13 cellular contexts compared by ENCODE assay signal in genomic region chr1:26831546-26832248, GRCh38. TPM values are rescaled to one million over a fixed set of nuclear protein-coding genes. Genes with fewer than 3 reads are reported as not detected.
DNase-seq lines count a peak whose midpoint lies in the region; ATAC-seq, FAIRE-seq and TF ChIP-seq lines count a peak whose summit lies in the region.
"Had no signal": no experiment of that assay in that cellular context is flagged by ENCODE, and none has a peak within 500 bp of the region (broad histone marks: within the 10 kb centered on the region; RNA-seq: fewer than 3 reads in every experiment).

No MANE protein-coding gene starts in this region.

- H3K27me3 Mint-ChIP-seq in CD8-positive, alpha-beta memory T cell = peaks cover 0 to 2% of the 10 kb centered on the region in 2 donors
- H3K27me3 Mint-ChIP-seq in naive thymus-derived CD4-positive, alpha-beta T cell = no peaks in the 10 kb centered on the region

- intact Hi-C loops in GM12878 (cut with micrococcal nuclease; ENCODE audit: unreplicated experiment) = loop anchor here (2.0 kb wide), 1 partner anchor 21 kb away; no protein-coding TSS in a partner anchor
- intact Hi-C loops in naive thymus-derived CD4-positive, alpha-beta T cell (cut with micrococcal nuclease) = loop anchor here (2.0 kb wide), 3 partner anchors 21 to 359 kb away; partner anchors contain the start of gene HMGN2 (in 1 of the 2)

- H3K27me3 ChIP-seq in CD8-positive, alpha-beta memory T cell (ENCODE audit: insufficient read depth, low read length, poor library complexity, severe bottlenecking) = no peaks in the 10 kb centered on the region
- no peaks in the 10 kb centered on the region for H3K27me3 ChIP-seq in GM12878 (replicated peaks in 1 of 2; ENCODE audit: control insufficient read depth in 2 of 2, insufficient read depth in 2 of 2, low read length in 1 of 2)
- H3K27me3 ChIP-seq in naive thymus-derived CD4-positive, alpha-beta T cell (ENCODE audit: control insufficient read depth in 2 of 2, insufficient read depth in 2 of 2, low read length in 2 of 2) = no peaks in the 10 kb centered on the region
- H3K27me3 ChIP-seq: Peyer's patch had no signal

- no peak for TF ChIP-seq RAD21 in GM12878 (IDR thresholded peaks at IDR 0.05; ENCODE audit: insufficient read depth, low read depth, low read length)

- H3K9me3 Mint-ChIP-seq in CD8-positive, alpha-beta memory T cell = no peaks in the 10 kb centered on the region
- no peaks in the 10 kb centered on the region for H3K9me3 Mint-ChIP-seq in naive thymus-derived CD4-positive, alpha-beta T cell
- H3K9me3 Mint-ChIP-seq: H9 had no signal

- peaks cover 77 to 82% (median 80%) of the 10 kb centered on the region in 3 donors for H3K4me1 Mint-ChIP-seq in CD8-positive, alpha-beta memory T cell
- H3K4me1 Mint-ChIP-seq in naive thymus-derived CD4-positive, alpha-beta T cell = peaks cover 54 to 82% (median 78%) of the 10 kb centered on the region in 7 donors

- no peak for TF ChIP-seq POLR2A in GM12878 (IDR thresholded peaks at IDR 0.05; ENCODE audit: low read depth, low read length)

- H2AFZ ChIP-seq in GM12878 (ENCODE audit: control insufficient read depth, low read depth, low read length) = no peak overlapping the region

- FAIRE-seq in GM12878 (lab: Jason Lieb, UNC) = no peak

- no peak overlapping the region; the same call in 1 of the 2 replicates for H3K9ac ChIP-seq in GM12878 (ENCODE audit: control insufficient read depth, insufficient read depth, low read length)

- peak overlapping the region; percentile 98 to 100 (median 100) for H3K27ac Mint-ChIP-seq in CD8-positive, alpha-beta memory T cell
- H3K27ac Mint-ChIP-seq in naive thymus-derived CD4-positive, alpha-beta T cell = peak overlapping the region; percentile 95 to 100 (median 99)

- H3K36me3 Mint-ChIP-seq in CD8-positive, alpha-beta memory T cell = peaks cover 0 to 75% (median 9%) of the 10 kb centered on the region in 3 donors
- peaks cover 0 to 58% (median 10%) of the 10 kb centered on the region in 5 donors for H3K36me3 Mint-ChIP-seq in naive thymus-derived CD4-positive, alpha-beta T cell

- no peaks in the 10 kb centered on the region for H3K9me3 ChIP-seq in CD8-positive, alpha-beta memory T cell (ENCODE audit: low read length)
- no peaks in the 10 kb centered on the region for H3K9me3 ChIP-seq in GM12878 (replicated peaks; ENCODE audit: control insufficient read depth, insufficient read depth, low read length)
- no peaks in the 10 kb centered on the region for H3K9me3 ChIP-seq in naive thymus-derived CD4-positive, alpha-beta T cell (ENCODE audit: control insufficient read depth in 2 of 3, low read length in 3 of 3)
- H3K9me3 ChIP-seq: Peyer's patch had no signal

- peak overlapping the region in 4 of 7 donors; percentile 10 to 62 (median 40) for H3K4me3 Mint-ChIP-seq in CD8-positive, alpha-beta memory T cell
- H3K4me3 Mint-ChIP-seq in naive thymus-derived CD4-positive, alpha-beta T cell = peak overlapping the region in 5 of 10 donors; percentile 0 to 86 (median 35)
- H3K4me3 Mint-ChIP-seq: H9 had no signal

- peaks cover 66% of the 10 kb centered on the region for H3K4me1 ChIP-seq in CD8-positive, alpha-beta memory T cell (ENCODE audit: insufficient read depth, low read length)
- H3K4me1 ChIP-seq in GM12878 (ENCODE audit: control insufficient read depth, insufficient read depth, low read length) = peaks cover 35% of the 10 kb centered on the region
- H3K4me1 ChIP-seq in naive thymus-derived CD4-positive, alpha-beta T cell (ENCODE audit: control insufficient read depth in 2 of 2, insufficient read depth in 2 of 2, low read length in 2 of 2) = peaks cover 54 to 62% of the 10 kb centered on the region in 2 donors

- in situ Hi-C loops in GM12878 (cut with MboI) = no loop called here

- RAD21 ChIA-PET in GM12878 (lab: Charles Lee; ENCODE audit: unreplicated experiment) = interaction anchor here (1.0 to 3.6 kb wide), 7 partner anchors 11 to 229 kb away, joined by 3 to 26 read pairs (median 16); no protein-coding TSS in a partner anchor

- CTCF ChIA-PET in CD8-positive, alpha-beta memory T cell (lab: Charles Lee) = interaction anchor here (2.2 to 6.5 kb wide), 4 partner anchors 10 to 42 kb away, joined by 7 to 79 read pairs (median 45); no protein-coding TSS in a partner anchor
- CTCF ChIA-PET in GM12878 (lab: Yijun Ruan, JAX) = interaction anchor here (1.1 to 7.7 kb wide), 12 partner anchors 10 to 249 kb away, joined by 3 to 117 read pairs (median 4); partner anchors contain the start of gene GPN2
- CTCF ChIA-PET in naive thymus-derived CD4-positive, alpha-beta T cell (lab: Charles Lee) = interaction anchor here (0.9 to 2.7 kb wide), 4 partner anchors 9 to 218 kb away, joined by 3 to 13 read pairs (median 4); partner anchors contain the start of gene PIGV

- peaks cover 70% of the 10 kb centered on the region for H3K79me2 ChIP-seq in GM12878 (ENCODE audit: control insufficient read depth, insufficient read depth, low read length)

- no TSS peak for BruUV-seq in GM12878 (replicated peaks; lab: Mats Ljungman, UMichigan)

- TF ChIP-seq CTCF in GM12878 (IDR thresholded peaks at IDR 0.05 in 2 of 3, conservative IDR thresholded peaks at IDR 0.05 in 1 of 3; ENCODE audit: control insufficient read depth in 2 of 3, extremely low read depth in 1 of 3, insufficient read depth in 1 of 3, low read depth in 3 of 3, low read length in 3 of 3) = no peak

- 93% methylated on average over 3 of the region's 3 CpGs for WGBS in GM12878 (ENCODE audit: insufficient coverage, insufficient replicate concordance, low lambda C conversion rate, missing lambda C conversion rate)

- H3K36me3 ChIP-seq in CD8-positive, alpha-beta memory T cell (ENCODE audit: insufficient read depth, low read length) = peaks cover 9% of the 10 kb centered on the region
- peaks cover 5 to 29% of the 10 kb centered on the region in 2 experiments for H3K36me3 ChIP-seq in GM12878 (ENCODE audit: control insufficient read depth in 2 of 2, insufficient read depth in 2 of 2, low read length in 1 of 2)
- peaks cover 13 to 39% (median 17%) of the 10 kb centered on the region in 3 experiments for H3K36me3 ChIP-seq in naive thymus-derived CD4-positive, alpha-beta T cell (ENCODE audit: control insufficient read depth in 2 of 3, insufficient read depth in 3 of 3, low read length in 3 of 3)

- SMC1A ChIA-PET in GM12878 (lab: Charles Lee; ENCODE audit: uncharacterized antibody, unreplicated experiment) = interaction anchor here (1.2 to 7.2 kb wide), 5 partner anchors 8 to 47 kb away, joined by 3 to 57 read pairs (median 10); partner anchors contain the start of gene PIGV

- no peaks in the 10 kb centered on the region for H4K20me1 ChIP-seq in GM12878 (ENCODE audit: control insufficient read depth, insufficient read depth)

- POLR2A ChIA-PET in CD8-positive, alpha-beta memory T cell (lab: Charles Lee) = interaction anchor here (2.3 kb wide), 1 partner anchor 21 kb away, joined by 12 read pairs; no protein-coding TSS in a partner anchor
- POLR2A ChIA-PET in GM12878 (lab: Charles Lee) = interaction anchor here (0.5 to 7.6 kb wide), 7 partner anchors 11 to 393 kb away, joined by 3 to 56 read pairs (median 3); no protein-coding TSS in a partner anchor
- POLR2A ChIA-PET in naive thymus-derived CD4-positive, alpha-beta T cell (lab: Charles Lee) = interaction anchor here (0.6 to 3.1 kb wide), 5 partner anchors 10 to 69 kb away, joined by 5 to 34 read pairs (median 12); partner anchors contain the start of genes GPATCH3 and PIGV

- no peak for TF ChIP-seq EP300 in GM12878 (IDR thresholded peaks at IDR 0.05; ENCODE audit: borderline replicate concordance in 1 of 2, control insufficient read depth in 1 of 2, low read depth in 2 of 2, low read length in 2 of 2)

- ATAC-seq in GM12878 = no peak
- ATAC-seq in naive thymus-derived CD4-positive, alpha-beta T cell = no peak
- ATAC-seq in GM19324 (IDR thresholded peaks at IDR 0.05; ENCODE audit: low FRiP score, unreplicated experiment) = no peak

- H3K4me3 ChIP-seq in CD8-positive, alpha-beta memory T cell (ENCODE audit: low read length) = no peak overlapping the region
- peak overlapping the region; percentile 46; the same call in 1 of the 2 replicates for H3K4me3 ChIP-seq in GM12878
- no peak overlapping the region for H3K4me3 ChIP-seq in naive thymus-derived CD4-positive, alpha-beta T cell (ENCODE audit: low read length)
- H3K4me3 ChIP-seq: Peyer's patch had no signal

- DNase-seq in CD8-positive, alpha-beta memory T cell = no peak
- DNase-seq in NCI-H2029 (lab: John Stamatoyannopoulos, UW) (peak; percentile 86), GM12878 (ENCODE audit: low read depth, low spot score) (no peak), dermis blood vessel endothelial cell (no peak), NCI-H2081 treated with DMSO at 0.1 percent for 48 hours (lab: John Stamatoyannopoulos, UW) (no peak), Kasumi-1 (lab: John Stamatoyannopoulos, UW) (no peak)
- peak in 1 of 9 donors; percentile 14 for DNase-seq in naive thymus-derived CD4-positive, alpha-beta T cell
- DNase-seq: activated CD4-positive, CD25-positive, alpha-beta regulatory T cell treated with anti-CD3 and anti-CD28 coated beads, Interleukin-2, amount 50 U/mL, for 72 hours; H9; NCI-H146; Peyer's patch had no signal

- no peak overlapping the region for H3K27ac ChIP-seq in CD8-positive, alpha-beta memory T cell (ENCODE audit: low read depth, low read length)
- H3K27ac ChIP-seq in GM12878 (ENCODE audit: control insufficient read depth, insufficient read depth) = peak overlapping the region; percentile 24
- peak overlapping the region; percentile 99 for H3K27ac ChIP-seq in naive thymus-derived CD4-positive, alpha-beta T cell (ENCODE audit: low read depth, low read length)

- H3K4me2 ChIP-seq in GM12878 (ENCODE audit: control insufficient read depth, insufficient read depth) = peak overlapping the region; percentile 10

RNA-seq across cellular contexts. Expression of gene ZDHHC18, which starts 5.2 kb away (rescaled TPM):
- total RNA-seq in CD8-positive, alpha-beta memory T cell = 10 to 100 TPM; 61.5 to 66.0 TPM
- 21.7 TPM for polyA plus RNA-seq in CD8-positive, alpha-beta memory T cell
- total RNA-seq in GM12878 (2013; cell fraction: nucleolus; rRNA removed) = 51.2 and 54.8 TPM in 2 replicates
- 22.0 and 25.0 TPM in 2 replicates for total RNA-seq in GM12878 (2014; rRNA removed)
- 17.3 and 17.6 TPM in 2 replicates for total RNA-seq in GM12878 (2014; rRNA removed; fragmentation: Illumina TruSeq; extraction: Trizol)
- total RNA-seq in GM12878 (2021) = 34.4 and 35.9 TPM in 2 replicates
- polyA plus RNA-seq in GM12878 (2011; ENCODE audit: low read depth) = 7.9 TPM
- 41.8 and 81.2 TPM in 2 replicates for polyA plus RNA-seq in GM12878 (2011; rRNA removed)
- 113 and 114 TPM in 2 replicates for polyA plus RNA-seq in GM12878 (2011; cell fraction: cytosol; rRNA removed)
- polyA plus RNA-seq in GM12878 (2011; cell fraction: nucleus; rRNA removed) = 122 and 163 TPM in 2 replicates
- 30.3 and 34.7 TPM in 2 replicates for polyA plus RNA-seq in GM12878 (2012)
- 31.7 and 39.1 TPM in 2 replicates for polyA plus RNA-seq in GM12878 (2014; fragmentation: Illumina TruSeq; extraction: Trizol)
- polyA plus RNA-seq in GM12878 (2014; fragmentation: Nextera tagmentation; extraction: Ambion mirVana) = 1 to 10 TPM in 1 of 2 experiments, under 1 TPM in 1; 0.40 to 1.2 TPM
- polyA plus RNA-seq in GM12878 (2014; rRNA removed) = 40.7 and 42.7 TPM in 2 replicates
- polyA plus RNA-seq in GM12878 (2016; fragmentation: Nextera tagmentation; extraction: Ambion mirVana) = 1 to 10 TPM; 1.3 to 2.0 TPM
- 65.5 and 92.0 TPM in 2 replicates for polyA minus RNA-seq in GM12878 (2011; rRNA and poly(A)+ RNA removed)
- polyA minus RNA-seq in GM12878 (2011; cell fraction: cytosol; rRNA and poly(A)+ RNA removed) = 22.5 and 32.2 TPM in 2 replicates
- 14.6 and 18.0 TPM in 2 replicates for polyA minus RNA-seq in GM12878 (2011; cell fraction: nucleus; rRNA and poly(A)+ RNA removed)
- 10 to 100 TPM; 36.4 to 72.4 (median 39.7) TPM for total RNA-seq in naive thymus-derived CD4-positive, alpha-beta T cell
- 10 to 100 TPM in 1 of 2 donors, 1 to 10 TPM in 1; 3.1 to 11.0 TPM for polyA plus RNA-seq in naive thymus-derived CD4-positive, alpha-beta T cell
- total RNA-seq in dermis blood vessel endothelial cell = 6.8 and 9.2 TPM in 2 replicates

RNA-seq across cellular contexts. Expression of gene SFN, which starts 31.3 kb away (rescaled TPM):
- under 1 TPM in 1 of 2 experiments, not detected in 1; 0.37 TPM for total RNA-seq in CD8-positive, alpha-beta memory T cell
- polyA plus RNA-seq in CD8-positive, alpha-beta memory T cell = not detected
- 0.64 and 1.1 TPM in 2 replicates for total RNA-seq in GM12878 (2013; cell fraction: nucleolus; rRNA removed)
- 2.0 and 2.7 TPM in 2 replicates for total RNA-seq in GM12878 (2014; rRNA removed)
- 1.7 and 2.1 TPM in 2 replicates for total RNA-seq in GM12878 (2014; rRNA removed; fragmentation: Illumina TruSeq; extraction: Trizol)
- 2.9 and 4.1 TPM in 2 replicates for total RNA-seq in GM12878 (2021)
- polyA plus RNA-seq in GM12878 (2011; ENCODE audit: low read depth) = 0.71 TPM
- polyA plus RNA-seq in GM12878 (2011; rRNA removed) = 0.06 and 0.19 TPM in 2 replicates
- polyA plus RNA-seq in GM12878 (2011; cell fraction: cytosol; rRNA removed) = 0.10 and 0.13 TPM in 2 replicates
- polyA plus RNA-seq in GM12878 (2011; cell fraction: nucleus; rRNA removed) = 0.24 and 0.48 TPM in 2 replicates
- polyA plus RNA-seq in GM12878 (2012) = 3.6 and 3.8 TPM in 2 replicates
- 0.14 and 1.2 TPM in 2 replicates for polyA plus RNA-seq in GM12878 (2014; fragmentation: Illumina TruSeq; extraction: Trizol)
- under 1 TPM; 0.27 to 0.33 TPM for polyA plus RNA-seq in GM12878 (2014; fragmentation: Nextera tagmentation; extraction: Ambion mirVana)
- 2.7 and 3.2 TPM in 2 replicates for polyA plus RNA-seq in GM12878 (2014; rRNA removed)
- under 1 TPM; 0.63 to 0.82 TPM for polyA plus RNA-seq in GM12878 (2016; fragmentation: Nextera tagmentation; extraction: Ambion mirVana)
- 0.26 TPM in 1 of 2 replicates, not detected in the other for polyA minus RNA-seq in GM12878 (2011; rRNA and poly(A)+ RNA removed)
- 3.7 and 4.8 TPM in 2 replicates for polyA minus RNA-seq in GM12878 (2011; cell fraction: cytosol; rRNA and poly(A)+ RNA removed)
- 0.85 and 1.3 TPM in 2 replicates for polyA minus RNA-seq in GM12878 (2011; cell fraction: nucleus; rRNA and poly(A)+ RNA removed)
- total RNA-seq in naive thymus-derived CD4-positive, alpha-beta T cell = 1 to 10 TPM in 4 of 5 experiments, under 1 TPM in 1; 0.74 to 1.9 (median 1.4) TPM
- polyA plus RNA-seq in naive thymus-derived CD4-positive, alpha-beta T cell = not detected
- total RNA-seq in dermis blood vessel endothelial cell = 0.51 and 0.70 TPM in 2 replicates
- total RNA-seq: glomerular endothelial cell had no signal

RNA-seq across cellular contexts. Expression of gene PIGV, which starts 43.9 kb away (rescaled TPM):
- 10 to 100 TPM; 23.6 to 24.9 TPM for total RNA-seq in CD8-positive, alpha-beta memory T cell
- 19.1 TPM for polyA plus RNA-seq in CD8-positive, alpha-beta memory T cell
- total RNA-seq in GM12878 (2013; cell fraction: nucleolus; rRNA removed) = 25.1 and 27.4 TPM in 2 replicates
- total RNA-seq in GM12878 (2014; rRNA removed) = 13.5 and 15.4 TPM in 2 replicates
- 10.9 and 11.1 TPM in 2 replicates for total RNA-seq in GM12878 (2014; rRNA removed; fragmentation: Illumina TruSeq; extraction: Trizol)
- total RNA-seq in GM12878 (2021) = 10.4 and 10.7 TPM in 2 replicates
- 8.8 TPM for polyA plus RNA-seq in GM12878 (2011; ENCODE audit: low read depth)
- 11.0 and 17.3 TPM in 2 replicates for polyA plus RNA-seq in GM12878 (2011; rRNA removed)
- 18.7 and 19.3 TPM in 2 replicates for polyA plus RNA-seq in GM12878 (2011; cell fraction: cytosol; rRNA removed)
- 14.3 and 16.5 TPM in 2 replicates for polyA plus RNA-seq in GM12878 (2011; cell fraction: nucleus; rRNA removed)
- 12.6 and 14.0 TPM in 2 replicates for polyA plus RNA-seq in GM12878 (2012)
- 10.4 and 11.2 TPM in 2 replicates for polyA plus RNA-seq in GM12878 (2014; fragmentation: Illumina TruSeq; extraction: Trizol)
- 10 to 100 TPM in 1 of 2 experiments, 1 to 10 TPM in 1; 8.8 to 12.8 TPM for polyA plus RNA-seq in GM12878 (2014; fragmentation: Nextera tagmentation; extraction: Ambion mirVana)
- polyA plus RNA-seq in GM12878 (2014; rRNA removed) = 8.0 and 9.8 TPM in 2 replicates
- 10 to 100 TPM; 15.8 to 18.1 TPM for polyA plus RNA-seq in GM12878 (2016; fragmentation: Nextera tagmentation; extraction: Ambion mirVana)
- 17.5 and 26.6 TPM in 2 replicates for polyA minus RNA-seq in GM12878 (2011; rRNA and poly(A)+ RNA removed)
- 4.3 and 5.8 TPM in 2 replicates for polyA minus RNA-seq in GM12878 (2011; cell fraction: cytosol; rRNA and poly(A)+ RNA removed)
- 11.5 and 19.5 TPM in 2 replicates for polyA minus RNA-seq in GM12878 (2011; cell fraction: nucleus; rRNA and poly(A)+ RNA removed)
- 10 to 100 TPM in 4 of 5 experiments, 1 to 10 TPM in 1; 8.4 to 17.9 (median 16.7) TPM for total RNA-seq in naive thymus-derived CD4-positive, alpha-beta T cell
- 10 to 100 TPM in 1 of 2 donors, 1 to 10 TPM in 1; 7.0 to 11.3 TPM for polyA plus RNA-seq in naive thymus-derived CD4-positive, alpha-beta T cell
- total RNA-seq in dermis blood vessel endothelial cell = 9.4 and 10.1 TPM in 2 replicates

RNA-seq across cellular contexts. Expression of gene GPN2, which starts 58.4 kb away (rescaled TPM):
- total RNA-seq in CD8-positive, alpha-beta memory T cell = 10 to 100 TPM; 60.2 to 69.9 TPM
- 18.8 TPM for polyA plus RNA-seq in CD8-positive, alpha-beta memory T cell
- 24.6 and 26.1 TPM in 2 replicates for total RNA-seq in GM12878 (2013; cell fraction: nucleolus; rRNA removed)
- total RNA-seq in GM12878 (2014; rRNA removed) (17.6 and 20.6 TPM in 2 replicates), GM12878 (2014; rRNA removed; fragmentation: Illumina TruSeq; extraction: Trizol) (12.2 and 15.8 TPM in 2 replicates), GM12878 (2021) (41.1 and 47.8 TPM in 2 replicates), dermis blood vessel endothelial cell (9.4 and 10.7 TPM in 2 replicates)
- polyA plus RNA-seq in GM12878 (2011; ENCODE audit: low read depth) = 13.2 TPM
- polyA plus RNA-seq in GM12878 (2011; rRNA removed) (28.3 and 61.4 TPM in 2 replicates), GM12878 (2014; fragmentation: Illumina TruSeq; extraction: Trizol) (15.3 and 17.7 TPM in 2 replicates), GM12878 (2014; fragmentation: Nextera tagmentation; extraction: Ambion mirVana) (10 to 100 TPM in 1 of 2 experiments, 1 to 10 TPM in 1; 8.3 to 17.4 TPM), GM12878 (2014; rRNA removed) (28.9 and 32.7 TPM in 2 replicates), GM12878 (2016; fragmentation: Nextera tagmentation; extraction: Ambion mirVana) (10 to 100 TPM; 51.1 to 59.7 TPM)
- 36.2 and 80.1 TPM in 2 replicates for polyA plus RNA-seq in GM12878 (2011; cell fraction: cytosol; rRNA removed)
- 46.9 and 50.6 TPM in 2 replicates for polyA plus RNA-seq in GM12878 (2011; cell fraction: nucleus; rRNA removed)
- polyA plus RNA-seq in GM12878 (2012) = 17.1 and 27.9 TPM in 2 replicates
- polyA minus RNA-seq in GM12878 (2011; rRNA and poly(A)+ RNA removed) = 57.9 and 58.4 TPM in 2 replicates
- 22.7 and 26.0 TPM in 2 replicates for polyA minus RNA-seq in GM12878 (2011; cell fraction: cytosol; rRNA and poly(A)+ RNA removed)
- polyA minus RNA-seq in GM12878 (2011; cell fraction: nucleus; rRNA and poly(A)+ RNA removed) = 16.3 and 21.7 TPM in 2 replicates
- 10 to 100 TPM; 22.1 to 50.6 (median 34.8) TPM for total RNA-seq in naive thymus-derived CD4-positive, alpha-beta T cell
- polyA plus RNA-seq in naive thymus-derived CD4-positive, alpha-beta T cell = 10 to 100 TPM in 1 of 2 donors, 1 to 10 TPM in 1; 9.1 to 20.4 TPM
